ENCODE assay signal across 1 cellular context in genomic region chr5:180640765-180641565, GRCh38.
TF ChIP-seq lines count a peak whose summit lies in the region.

No MANE protein-coding gene starts in this region.

TF ChIP-seq in GM12891, 5 proteins besides CTCF, POLR2A, EP300 and RAD21 (continued from another document):
- TF ChIP-seq SPI1 (IDR thresholded peaks at IDR 0.05; ENCODE audit: low read depth, low read length) (no peak), POLR2AphosphoS5 (IDR thresholded peaks at IDR 0.05; ENCODE audit: low read depth, low read length) (no peak)
